Comparison of ENCODE assay signal across 8 cellular contexts in the genomic region with DNA sequence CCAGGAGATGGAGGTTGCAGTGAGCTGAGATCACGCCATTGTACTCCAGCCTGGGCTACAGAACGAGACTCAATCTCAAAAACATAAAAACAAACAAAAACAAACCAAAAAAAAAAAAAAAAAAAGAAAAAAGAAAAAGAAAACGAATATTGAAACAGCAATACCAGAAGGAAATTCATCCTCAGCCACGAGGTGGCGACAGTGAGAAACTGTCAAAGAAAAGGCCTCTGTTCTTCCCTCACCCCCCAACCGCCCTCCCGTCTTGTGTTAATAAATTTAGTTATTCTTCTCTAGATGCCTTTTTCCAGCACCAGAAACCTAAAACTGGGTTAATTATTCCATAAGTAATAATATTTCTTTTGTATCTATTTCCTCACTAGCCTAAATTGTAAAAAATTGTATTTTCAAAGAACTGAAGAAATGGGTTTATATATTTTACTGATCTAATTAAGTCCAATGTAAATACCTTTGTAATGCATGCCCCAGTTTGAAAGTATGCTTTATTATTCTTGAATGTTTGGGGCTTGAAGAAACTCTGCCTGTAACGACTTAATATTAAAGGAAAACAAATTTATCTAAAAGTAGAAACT. TPM values are rescaled to one million over a fixed set of nuclear protein-coding genes. Genes with fewer than 3 reads are reported as not detected.
DNase-seq lines count a peak whose midpoint lies in the region; ATAC-seq and TF ChIP-seq lines count a peak whose summit lies in the region.

No MANE protein-coding gene starts in this region.

- no peak overlapping the region for H3K27ac Mint-ChIP-seq in CD4-positive, CD25-positive, alpha-beta regulatory T cell

- H2AFZ ChIP-seq in PC-3 (ENCODE audit: low read length): no peak overlapping the region

- intact Hi-C loops in PC-3 (cut with micrococcal nuclease): no loop called here

- H3K4me3 Mint-ChIP-seq in CD4-positive, CD25-positive, alpha-beta regulatory T cell: no peak overlapping the region

- no peak overlapping the region for H3K4me3 ChIP-seq in CD4-positive, CD25-positive, alpha-beta regulatory T cell (ENCODE audit: low read depth, low read length)
- no peak overlapping the region for H3K4me3 ChIP-seq in PC-3 (ENCODE audit: low read length)

- no peak overlapping the region for H3K27ac ChIP-seq in CD4-positive, CD25-positive, alpha-beta regulatory T cell (ENCODE audit: insufficient read depth, low read length, poor library complexity, severe bottlenecking)
- no peak overlapping the region for H3K27ac ChIP-seq in PC-3 (ENCODE audit: low read length)

- H4K20me1 ChIP-seq in PC-3 (ENCODE audit: low read length): no peaks in the 10 kb centered on the region

- no TSS peak for BruUV-seq in PC-3 (replicated peaks; lab: Mats Ljungman, UMichigan)

- H3K9ac ChIP-seq in PC-3 (ENCODE audit: low read length): no peak overlapping the region

- H3K9me3 ChIP-seq in CD4-positive, CD25-positive, alpha-beta regulatory T cell (ENCODE audit: control insufficient read depth in 2 of 2, low read length in 2 of 2): no peaks in the 10 kb centered on the region
- no peaks in the 10 kb centered on the region for H3K9me3 ChIP-seq in PC-3 (ENCODE audit: low read length)

- H3K27me3 ChIP-seq in CD4-positive, CD25-positive, alpha-beta regulatory T cell (ENCODE audit: control insufficient read depth, insufficient read depth, low read length): no peaks in the 10 kb centered on the region
- H3K27me3 ChIP-seq in PC-3 (ENCODE audit: low read length): no peaks in the 10 kb centered on the region

- peak; percentile 25 to 54 (median 26) for DNase-seq in CD4-positive, CD25-positive, alpha-beta regulatory T cell
- DNase-seq in PC-3: peak; percentile 67
- DNase-seq in activated effector memory CD4-positive, alpha-beta T cell treated with anti-CD3 and anti-CD28 coated beads, Interleukin-2, amount 50 U/mL, for 16 hours: peak; percentile 79
- DNase-seq in iPS-NIHi11 (ENCODE audit: low spot score): peak; percentile 60
- DNase-seq in stimulated activated CD8-positive, alpha-beta memory T cell treated with anti-CD3 and anti-CD28 coated beads, Interleukin-4, amount 100 ng/mL, for 1 hour (ENCODE audit: low read depth in 2 of 2, low spot score in 1 of 2): peak; percentile 5 to 21

- H3K4me2 ChIP-seq in PC-3 (ENCODE audit: low read length): no peak overlapping the region

- peaks cover 5% of the 10 kb centered on the region for H3K27me3 Mint-ChIP-seq in CD4-positive, CD25-positive, alpha-beta regulatory T cell

- H3K9me3 Mint-ChIP-seq in CD4-positive, CD25-positive, alpha-beta regulatory T cell: peaks cover 0 to 15% (median 5%) of the 10 kb centered on the region in 7 donors

- no peaks in the 10 kb centered on the region for H3K36me3 Mint-ChIP-seq in CD4-positive, CD25-positive, alpha-beta regulatory T cell

- no peaks in the 10 kb centered on the region for H3K9me2 ChIP-seq in PC-3 (replicated peaks; ENCODE audit: low read length)

- no peaks in the 10 kb centered on the region for H3K4me1 ChIP-seq in CD4-positive, CD25-positive, alpha-beta regulatory T cell (ENCODE audit: control insufficient read depth, insufficient read depth, low read length, poor library complexity, severe bottlenecking)
- no peaks in the 10 kb centered on the region for H3K4me1 ChIP-seq in PC-3 (ENCODE audit: insufficient read depth, low read length)

- H3K79me2 ChIP-seq in PC-3 (ENCODE audit: low read length): no peaks in the 10 kb centered on the region

- H3K4me1 Mint-ChIP-seq in CD4-positive, CD25-positive, alpha-beta regulatory T cell: no peaks in the 10 kb centered on the region

- POLR2A ChIA-PET in PC-3 (lab: Charles Lee; ENCODE audit: unreplicated experiment): no interaction called here

- H3K36me3 ChIP-seq in CD4-positive, CD25-positive, alpha-beta regulatory T cell (ENCODE audit: control insufficient read depth, insufficient read depth, low read length): no peaks in the 10 kb centered on the region
- no peaks in the 10 kb centered on the region for H3K36me3 ChIP-seq in PC-3 (ENCODE audit: low read depth, low read length)

- ATAC-seq in CD4-positive, CD25-positive, alpha-beta regulatory T cell (ENCODE audit: low read depth in 2 of 2): no peak
- ATAC-seq in GM19463 (IDR thresholded peaks at IDR 0.05; ENCODE audit: unreplicated experiment) (peak; percentile 68), PC-3 (no peak), GM21723 (IDR thresholded peaks at IDR 0.05; ENCODE audit: unreplicated experiment) (no peak), GM21381 (IDR thresholded peaks at IDR 0.05; ENCODE audit: unreplicated experiment) (no peak)

- peak; percentile 65 for TF ChIP-seq CTCF in PC-3 (conservative IDR thresholded peaks at IDR 0.05; ENCODE audit: low read depth, low read length)

- CTCF ChIA-PET in PC-3 (lab: Charles Lee): no interaction called here

- no peaks in the 10 kb centered on the region for H3F3A ChIP-seq in PC-3 (ENCODE audit: low read length, unreplicated experiment)

RNA-seq across cellular contexts. Expression of a gene that starts 38.6 kb away (rescaled TPM):
- 6.3 TPM for total RNA-seq in CD4-positive, CD25-positive, alpha-beta regulatory T cell
- 1 to 10 TPM; 3.5 to 8.6 (median 4.2) TPM for polyA plus RNA-seq in CD4-positive, CD25-positive, alpha-beta regulatory T cell
- total RNA-seq in PC-3 (2014; rRNA removed): 4.6 and 5.4 TPM in 2 replicates

RNA-seq across cellular contexts. Expression of a gene that starts 41.4 kb away (rescaled TPM):
- 17.0 TPM for total RNA-seq in CD4-positive, CD25-positive, alpha-beta regulatory T cell
- polyA plus RNA-seq in CD4-positive, CD25-positive, alpha-beta regulatory T cell: 10 to 100 TPM; 10.3 to 14.7 (median 13.4) TPM
- total RNA-seq in PC-3 (2014; rRNA removed): 2.9 and 3.9 TPM in 2 replicates

Comparison
In these comparisons a context has a peak if more than half of its experiments do, and no peak if none do; other contexts are left out.
1. DNase-seq: peak in every context shown above with its lines; median percentile 79 in activated effector memory CD4-positive, alpha-beta T cell treated with anti-CD3 and anti-CD28 coated beads, Interleukin-2, amount 50 U/mL, for 16 hours; 67 in PC-3; 60 in iPS-NIHi11; 26 in CD4-positive, CD25-positive, alpha-beta regulatory T cell; 13 in stimulated activated CD8-positive, alpha-beta memory T cell treated with anti-CD3 and anti-CD28 coated beads, Interleukin-4, amount 100 ng/mL, for 1 hour.